17 cellular contexts compared by ENCODE assay signal in genomic region chr6:28775405-28776129, GRCh38.
DNase-seq lines count a peak whose midpoint lies in the region; ATAC-seq and TF ChIP-seq lines count a peak whose summit lies in the region.
"Had no signal": no experiment of that assay in that cellular context is flagged by ENCODE, and none has a peak within 500 bp of the region (broad histone marks: within the 10 kb centered on the region; RNA-seq: fewer than 3 reads in every experiment).

No MANE protein-coding gene starts in this region.

- H3K4me3 Mint-ChIP-seq in stimulated activated naive CD8-positive, alpha-beta T cell treated with anti-CD3 and anti-CD28 coated beads, Interleukin-15, Interleukin-2, amounts not matched to agents 100 ng/mL and 50 ng/mL, for 24 hours, result no peak overlapping the region
- peak overlapping the region in 1 of 2 donors; percentile 60 for H3K4me3 Mint-ChIP-seq in stimulated activated naive CD8-positive, alpha-beta T cell treated with anti-CD3 and anti-CD28 coated beads, Interleukin-15, amount 100 ng/mL, for 72 hours
- peak overlapping the region; percentile 30 for H3K4me3 Mint-ChIP-seq in activated CD8-positive, alpha-beta T cell treated with anti-CD3 and anti-CD28 coated beads, Interleukin-2, amount 10 ng/mL, durations not matched to agents 7 days and 5 days
- H3K4me3 Mint-ChIP-seq: dendritic cell treated with granulocyte-macrophage colony-stimulating factor and Interleukin-4, amounts not matched to agents 40 ng/mL and 50 ng/mL, for 4 days had no signal

- no peak for TF ChIP-seq CTCF in omental fat pad (IDR thresholded peaks at IDR 0.05)

- H3K9me3 ChIP-seq in iPS-18c (ENCODE audit: control insufficient read depth, insufficient read depth, low read length), result peaks cover 2% of the 10 kb centered on the region

- POLR2A ChIA-PET in activated CD8-positive, alpha-beta T cell treated with anti-CD3 and anti-CD28 coated beads, Interleukin-2, amount 10 ng/mL, durations not matched to agents 7 days and 5 days (lab: Charles Lee), result interaction anchor here (0.6 kb wide), 1 partner anchor 20 kb away, joined by 3 read pairs; no protein-coding TSS in a partner anchor

- H3K36me3 Mint-ChIP-seq in stimulated activated naive CD8-positive, alpha-beta T cell treated with anti-CD3 and anti-CD28 coated beads, Interleukin-15, Interleukin-2, amounts not matched to agents 100 ng/mL and 50 ng/mL, for 24 hours (ENCODE audit: low read depth), result peaks cover 21% of the 10 kb centered on the region
- H3K36me3 Mint-ChIP-seq in activated CD8-positive, alpha-beta T cell treated with anti-CD3 and anti-CD28 coated beads, Interleukin-2, amount 10 ng/mL, durations not matched to agents 7 days and 5 days (ENCODE audit: low read depth), result peaks cover 28% of the 10 kb centered on the region

- CTCF ChIA-PET in activated CD8-positive, alpha-beta T cell treated with anti-CD3 and anti-CD28 coated beads, Interleukin-2, amount 10 ng/mL, durations not matched to agents 7 days and 5 days (lab: Charles Lee), result no interaction called here

- no peak for DNase-seq in stimulated activated naive CD8-positive, alpha-beta T cell treated with anti-CD3 and anti-CD28 coated beads, Interleukin-15, amount 100 ng/mL, for 72 hours
- DNase-seq in activated CD8-positive, alpha-beta T cell treated with anti-CD3 and anti-CD28 coated beads, Interleukin-2, amount 10 ng/mL, durations not matched to agents 7 days and 5 days, result no peak
- DNase-seq in NCI-H128 (lab: John Stamatoyannopoulos, UW; ENCODE audit: unreplicated experiment), result no peak
- DNase-seq in NCI-H82 treated with DMSO at 0.1 percent for 48 hours (lab: John Stamatoyannopoulos, UW; ENCODE audit: unreplicated experiment), result no peak
- DNase-seq in omental fat pad (ENCODE audit: low spot score), result no peak
- no peak for DNase-seq in activated CD4-positive, CD25-positive, alpha-beta regulatory T cell treated with anti-CD3 and anti-CD28 coated beads, Interleukin-2, amount 50 U/mL, for 72 hours
- DNase-seq: activated T-cell treated with anti-CD3 and anti-CD28 coated beads, Interleukin-2, amount 50 U/mL, for 1 hour; hypothalamus; left ventricle myocardium superior; NCI-H1694 treated with DMSO at 0.1 percent for 48 hours; PC-9; stimulated activated CD4-positive, alpha-beta T cell treated with anti-CD3 and anti-CD28 coated beads, Interleukin-4, amount 100 ng/mL, for 24 hours had no signal

- H3K4me1 Mint-ChIP-seq in stimulated activated naive CD8-positive, alpha-beta T cell treated with anti-CD3 and anti-CD28 coated beads, Interleukin-15, Interleukin-2, amounts not matched to agents 100 ng/mL and 50 ng/mL, for 24 hours (ENCODE audit: low read depth), result peaks cover 13% of the 10 kb centered on the region
- H3K4me1 Mint-ChIP-seq in stimulated activated naive CD8-positive, alpha-beta T cell treated with anti-CD3 and anti-CD28 coated beads, Interleukin-15, amount 100 ng/mL, for 72 hours, result peaks cover 24% of the 10 kb centered on the region
- H3K4me1 Mint-ChIP-seq in activated CD8-positive, alpha-beta T cell treated with anti-CD3 and anti-CD28 coated beads, Interleukin-2, amount 10 ng/mL, durations not matched to agents 7 days and 5 days (ENCODE audit: low read depth), result peaks cover 5% of the 10 kb centered on the region

- peak overlapping the region; percentile 72 for H3K27ac Mint-ChIP-seq in stimulated activated naive CD8-positive, alpha-beta T cell treated with anti-CD3 and anti-CD28 coated beads, Interleukin-15, Interleukin-2, amounts not matched to agents 100 ng/mL and 50 ng/mL, for 24 hours
- peak overlapping the region in 1 of 2 donors; percentile 81 for H3K27ac Mint-ChIP-seq in stimulated activated naive CD8-positive, alpha-beta T cell treated with anti-CD3 and anti-CD28 coated beads, Interleukin-15, amount 100 ng/mL, for 72 hours
- peak overlapping the region; percentile 65 for H3K27ac Mint-ChIP-seq in activated CD8-positive, alpha-beta T cell treated with anti-CD3 and anti-CD28 coated beads, Interleukin-2, amount 10 ng/mL, durations not matched to agents 7 days and 5 days
- H3K27ac Mint-ChIP-seq: dendritic cell treated with granulocyte-macrophage colony-stimulating factor and Interleukin-4, amounts not matched to agents 40 ng/mL and 50 ng/mL, for 4 days had no signal

- peaks cover 38% of the 10 kb centered on the region for H3K9me3 Mint-ChIP-seq in stimulated activated naive CD8-positive, alpha-beta T cell treated with anti-CD3 and anti-CD28 coated beads, Interleukin-15, Interleukin-2, amounts not matched to agents 100 ng/mL and 50 ng/mL, for 24 hours
- H3K9me3 Mint-ChIP-seq in stimulated activated naive CD8-positive, alpha-beta T cell treated with anti-CD3 and anti-CD28 coated beads, Interleukin-15, amount 100 ng/mL, for 72 hours, result peaks cover 6 to 54% of the 10 kb centered on the region in 2 donors
- H3K9me3 Mint-ChIP-seq in activated CD8-positive, alpha-beta T cell treated with anti-CD3 and anti-CD28 coated beads, Interleukin-2, amount 10 ng/mL, durations not matched to agents 7 days and 5 days (ENCODE audit: insufficient read depth), result peaks cover 9% of the 10 kb centered on the region

- no peak for ATAC-seq in stimulated activated naive CD8-positive, alpha-beta T cell treated with anti-CD3 and anti-CD28 coated beads, Interleukin-15, amount 100 ng/mL, for 72 hours
- ATAC-seq in activated CD8-positive, alpha-beta T cell treated with anti-CD3 and anti-CD28 coated beads, Interleukin-2, amount 10 ng/mL, durations not matched to agents 7 days and 5 days, result no peak
- ATAC-seq in omental fat pad (ENCODE audit: low FRiP score), result no peak
- ATAC-seq: left ventricle myocardium superior, sciatic nerve had no signal

- peak overlapping the region; percentile 26; the same call in 1 of the 2 replicates for H3K4me3 ChIP-seq in iPS-18c (ENCODE audit: insufficient read depth, low read depth, low read length)
- H3K4me3 ChIP-seq: PC-9, tibial nerve had no signal

- peaks cover 94% of the 10 kb centered on the region for H3K27me3 Mint-ChIP-seq in stimulated activated naive CD8-positive, alpha-beta T cell treated with anti-CD3 and anti-CD28 coated beads, Interleukin-15, Interleukin-2, amounts not matched to agents 100 ng/mL and 50 ng/mL, for 24 hours
- H3K27me3 Mint-ChIP-seq in stimulated activated naive CD8-positive, alpha-beta T cell treated with anti-CD3 and anti-CD28 coated beads, Interleukin-15, amount 100 ng/mL, for 72 hours, result peaks cover 100% of the 10 kb centered on the region
- H3K27me3 Mint-ChIP-seq in activated CD8-positive, alpha-beta T cell treated with anti-CD3 and anti-CD28 coated beads, Interleukin-2, amount 10 ng/mL, durations not matched to agents 7 days and 5 days (ENCODE audit: low read depth), result peaks cover 87% of the 10 kb centered on the region
